In genomic region chr4:11565213-11565612, GRCh38 we compare ENCODE assay signal across 1 cellular context.
TF ChIP-seq lines count a peak whose summit lies in the region.

No MANE protein-coding gene starts in this region.

TF ChIP-seq in HCT116, 20 proteins besides CTCF, POLR2A, EP300 and RAD21 (continued from another document):
- TF ChIP-seq ATF3 (IDR thresholded peaks at IDR 0.05) (no peak), ZBTB33 (IDR thresholded peaks at IDR 0.05; ENCODE audit: extremely low read depth, insufficient replicate concordance, low read length) (no peak), YY1 (IDR thresholded peaks at IDR 0.05; ENCODE audit: extremely low read depth, insufficient replicate concordance, low read depth, low read length) (no peak), EGR1 (IDR thresholded peaks at IDR 0.05; ENCODE audit: low read depth) (no peak)
